Comparison of ENCODE assay signal across 18 cellular contexts in genomic region chr3:170701696-170702678, GRCh38.
DNase-seq lines count a peak whose midpoint lies in the region; ATAC-seq lines count a peak whose summit lies in the region.
"Had no signal": no experiment of that assay in that cellular context is flagged by ENCODE, and none has a peak within 500 bp of the region (broad histone marks: within the 10 kb centered on the region; RNA-seq: fewer than 3 reads in every experiment).

No MANE protein-coding gene starts in this region.

- H3K4me3 ChIP-seq in adipocyte (ENCODE audit: low read length) = no peak overlapping the region
- H3K4me3 ChIP-seq: left ventricle myocardium inferior, tibial artery had no signal

- H3K27me3 ChIP-seq in adipocyte (replicated peaks; ENCODE audit: control insufficient read depth, insufficient read depth, low read length) = no peaks in the 10 kb centered on the region
- no peaks in the 10 kb centered on the region for H3K27me3 ChIP-seq in layer of hippocampus (ENCODE audit: control insufficient read depth, insufficient read depth, low read length)
- H3K27me3 ChIP-seq: BE2C, tibial artery had no signal

- H3K4me1 ChIP-seq in adipocyte (ENCODE audit: control insufficient read depth, insufficient read depth, low read length) = peaks cover 31% of the 10 kb centered on the region

- peak; percentile 73 for ATAC-seq in HG02759 (IDR thresholded peaks at IDR 0.05; ENCODE audit: unreplicated experiment)
- ATAC-seq in GM18519 (IDR thresholded peaks at IDR 0.05; ENCODE audit: low FRiP score, unreplicated experiment) = no peak
- ATAC-seq: esophagus mucosa had no signal

- no peaks in the 10 kb centered on the region for H3K9me3 ChIP-seq in adipocyte (ENCODE audit: control insufficient read depth, low read length)
- H3K9me3 ChIP-seq: BE2C, left ventricle myocardium inferior, tibial artery had no signal

- DNase-seq in adipocyte (ENCODE audit: low read depth) = no peak
- DNase-seq in EL = no peak
- DNase-seq in COR-L47 (lab: John Stamatoyannopoulos, UW) = no peak
- DNase-seq in iPS-NIHi11 (ENCODE audit: low spot score) = no peak
- DNase-seq: activated CD4-positive, alpha-beta T cell treated with anti-CD3 and anti-CD28 coated beads, Interleukin-2, amount 10 ng/mL, durations not matched to agents 7 days and 5 days; BE2C; effector CD4-positive, alpha-beta T cell; KBM-7; left ventricle myocardium inferior; NCI-H187 treated with DMSO at 0.1 percent for 48 hours; NCI-H345; occipital lobe; stimulated activated CD4-positive, alpha-beta T cell treated with anti-CD3 and anti-CD28 coated beads, Interleukin-15, amount 100 ng/mL, for 24 hours; tibial artery had no signal

- peak overlapping the region; percentile 1 for H3K27ac ChIP-seq in layer of hippocampus (ENCODE audit: low read depth, low read length)
- H3K27ac ChIP-seq: left ventricle myocardium inferior, tibial artery had no signal

- H3K9ac ChIP-seq in adipocyte (ENCODE audit: low read length) = peak overlapping the region; percentile 41

- H3K36me3 ChIP-seq in adipocyte (ENCODE audit: control insufficient read depth, insufficient read depth, low read length, severe bottlenecking) = no peaks in the 10 kb centered on the region
- H3K36me3 ChIP-seq: BE2C, left ventricle myocardium inferior, tibial artery had no signal
